ENCODE assay signal across 8 cellular contexts in the genomic region with DNA sequence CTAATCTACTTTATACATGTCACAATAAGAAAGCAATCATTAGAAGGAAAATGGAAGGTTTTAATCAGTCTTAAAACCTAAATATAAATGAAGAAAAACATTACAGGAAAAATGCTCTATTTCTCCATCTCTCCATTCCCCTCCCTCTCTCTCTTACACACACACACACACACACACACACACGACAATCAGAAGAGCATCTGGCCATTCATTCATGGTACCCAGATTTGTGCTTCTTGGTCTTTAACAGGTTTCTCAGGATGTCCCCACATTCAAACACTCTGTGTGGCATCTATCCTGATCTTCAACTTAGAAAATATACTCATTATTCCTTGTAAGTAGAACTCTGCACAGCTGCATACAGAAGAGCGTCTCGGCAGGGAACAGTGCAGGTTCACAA. TPM values are rescaled to one million over a fixed set of nuclear protein-coding genes. Genes with fewer than 3 reads are reported as not detected.
DNase-seq lines count a peak whose midpoint lies in the region; ATAC-seq lines count a peak whose summit lies in the region.

No MANE protein-coding gene starts in this region.

- peaks cover 17% of the 10 kb centered on the region for H3K36me3 Mint-ChIP-seq in T-helper 1 cell treated with Interleukin-12 subunit alpha and Interleukin-12 subunit beta and Interleukin-4 antibody, amounts not matched to agents 30 μg/mL and 1 μg/mL, for 36 hours (ENCODE audit: low read depth)
- H3K36me3 Mint-ChIP-seq in activated CD4-positive, alpha-beta memory T cell treated with anti-CD3 and anti-CD28 coated beads, Interleukin-2, amount 10 ng/mL, durations not matched to agents 7 days and 5 days (ENCODE audit: low read depth): peaks cover 19% of the 10 kb centered on the region

- H3K9me3 Mint-ChIP-seq in T-helper 1 cell treated with Interleukin-12 subunit alpha and Interleukin-12 subunit beta and Interleukin-4 antibody, amounts not matched to agents 30 μg/mL and 1 μg/mL, for 36 hours: no peaks in the 10 kb centered on the region
- H3K9me3 Mint-ChIP-seq in activated CD4-positive, alpha-beta memory T cell treated with anti-CD3 and anti-CD28 coated beads, Interleukin-2, amount 10 ng/mL, durations not matched to agents 7 days and 5 days: no peaks in the 10 kb centered on the region

- H3K4me3 ChIP-seq in iPS-18c (ENCODE audit: insufficient read depth, low read depth, low read length) (peak overlapping the region; percentile 94), subcutaneous abdominal adipose tissue (ENCODE audit: low read depth in 1 of 5, low read length in 5 of 5) (peak overlapping the region; percentile 89 to 100 (median 99))

- H3K4me3 Mint-ChIP-seq in T-helper 1 cell treated with Interleukin-12 subunit alpha and Interleukin-12 subunit beta and Interleukin-4 antibody, amounts not matched to agents 30 μg/mL and 1 μg/mL, for 36 hours: peak overlapping the region; percentile 97
- peak overlapping the region; percentile 97 for H3K4me3 Mint-ChIP-seq in activated CD4-positive, alpha-beta memory T cell treated with anti-CD3 and anti-CD28 coated beads, Interleukin-2, amount 10 ng/mL, durations not matched to agents 7 days and 5 days

- H3K9me3 ChIP-seq in iPS-18c (ENCODE audit: control insufficient read depth, insufficient read depth, low read length) (no peaks in the 10 kb centered on the region), subcutaneous abdominal adipose tissue (ENCODE audit: control insufficient read depth in 5 of 5, low read length in 5 of 5) (no peaks in the 10 kb centered on the region)

- CTCF ChIA-PET in activated CD4-positive, alpha-beta memory T cell treated with anti-CD3 and anti-CD28 coated beads, Interleukin-2, amount 10 ng/mL, durations not matched to agents 7 days and 5 days (lab: Charles Lee): no interaction called here

- ATAC-seq in GM19395 (IDR thresholded peaks at IDR 0.05; ENCODE audit: unreplicated experiment): no peak

- H3K36me3 ChIP-seq in subcutaneous abdominal adipose tissue (ENCODE audit: control insufficient read depth in 5 of 5, insufficient read depth in 5 of 5, low read length in 5 of 5): peaks cover 0 to 6% (median 4%) of the 10 kb centered on the region in 5 donors

- H3K4me1 ChIP-seq in subcutaneous abdominal adipose tissue (ENCODE audit: control insufficient read depth in 5 of 5, insufficient read depth in 5 of 5, low read length in 5 of 5): peaks cover 7 to 49% (median 37%) of the 10 kb centered on the region in 5 donors

- H3K27me3 Mint-ChIP-seq in T-helper 1 cell treated with Interleukin-12 subunit alpha and Interleukin-12 subunit beta and Interleukin-4 antibody, amounts not matched to agents 30 μg/mL and 1 μg/mL, for 36 hours (ENCODE audit: low read depth): no peaks in the 10 kb centered on the region
- H3K27me3 Mint-ChIP-seq in activated CD4-positive, alpha-beta memory T cell treated with anti-CD3 and anti-CD28 coated beads, Interleukin-2, amount 10 ng/mL, durations not matched to agents 7 days and 5 days: no peaks in the 10 kb centered on the region

- peak overlapping the region; percentile 99 for H3K27ac Mint-ChIP-seq in T-helper 1 cell treated with Interleukin-12 subunit alpha and Interleukin-12 subunit beta and Interleukin-4 antibody, amounts not matched to agents 30 μg/mL and 1 μg/mL, for 36 hours
- peak overlapping the region; percentile 99 for H3K27ac Mint-ChIP-seq in activated CD4-positive, alpha-beta memory T cell treated with anti-CD3 and anti-CD28 coated beads, Interleukin-2, amount 10 ng/mL, durations not matched to agents 7 days and 5 days

- H3K27ac ChIP-seq in subcutaneous abdominal adipose tissue (ENCODE audit: low read depth, low read length): peak overlapping the region; percentile 99

- DNase-seq in T-helper 1 cell (no peak), HK-2 (ENCODE audit: unreplicated experiment) (no peak), SHP77 treated with DMSO at 0.1 percent for 48 hours (lab: John Stamatoyannopoulos, UW) (no peak)
- no peak for DNase-seq in activated CD4-positive, alpha-beta memory T cell treated with anti-CD3 and anti-CD28 coated beads, Interleukin-2, amount 10 ng/mL, durations not matched to agents 7 days and 5 days

- POLR2A ChIA-PET in activated CD4-positive, alpha-beta memory T cell treated with anti-CD3 and anti-CD28 coated beads, Interleukin-2, amount 10 ng/mL, durations not matched to agents 7 days and 5 days (lab: Charles Lee): interaction anchor here (0.7 to 11.1 kb wide), 9 partner anchors 8 to 876 kb away, joined by 3 to 123 read pairs (median 4); a partner anchor contains a TSS

- peak overlapping the region; percentile 95 to 100 (median 100) for H3K9ac ChIP-seq in subcutaneous abdominal adipose tissue (ENCODE audit: low read length in 5 of 5)

- no peaks in the 10 kb centered on the region for H3K27me3 ChIP-seq in subcutaneous abdominal adipose tissue (ENCODE audit: control insufficient read depth in 5 of 5, insufficient read depth in 4 of 5, low read length in 5 of 5)

- peaks cover 44% of the 10 kb centered on the region for H3K4me1 Mint-ChIP-seq in T-helper 1 cell treated with Interleukin-12 subunit alpha and Interleukin-12 subunit beta and Interleukin-4 antibody, amounts not matched to agents 30 μg/mL and 1 μg/mL, for 36 hours (ENCODE audit: low read depth)
- peaks cover 62% of the 10 kb centered on the region for H3K4me1 Mint-ChIP-seq in activated CD4-positive, alpha-beta memory T cell treated with anti-CD3 and anti-CD28 coated beads, Interleukin-2, amount 10 ng/mL, durations not matched to agents 7 days and 5 days

RNA-seq across cellular contexts. Expression of a gene that starts 0.8 kb away (rescaled TPM):
- 10 to 100 TPM; 19.1 to 20.0 TPM for total RNA-seq in activated CD4-positive, alpha-beta memory T cell treated with anti-CD3 and anti-CD28 coated beads, Interleukin-2, amount 10 ng/mL, durations not matched to agents 7 days and 5 days

RNA-seq across cellular contexts. Expression of a gene that starts 16.6 kb away (rescaled TPM):
- 100 to 1,000 TPM; 177 to 178 TPM for total RNA-seq in activated CD4-positive, alpha-beta memory T cell treated with anti-CD3 and anti-CD28 coated beads, Interleukin-2, amount 10 ng/mL, durations not matched to agents 7 days and 5 days
